ENCODE assay signal across 39 cellular contexts in the genomic region with DNA sequence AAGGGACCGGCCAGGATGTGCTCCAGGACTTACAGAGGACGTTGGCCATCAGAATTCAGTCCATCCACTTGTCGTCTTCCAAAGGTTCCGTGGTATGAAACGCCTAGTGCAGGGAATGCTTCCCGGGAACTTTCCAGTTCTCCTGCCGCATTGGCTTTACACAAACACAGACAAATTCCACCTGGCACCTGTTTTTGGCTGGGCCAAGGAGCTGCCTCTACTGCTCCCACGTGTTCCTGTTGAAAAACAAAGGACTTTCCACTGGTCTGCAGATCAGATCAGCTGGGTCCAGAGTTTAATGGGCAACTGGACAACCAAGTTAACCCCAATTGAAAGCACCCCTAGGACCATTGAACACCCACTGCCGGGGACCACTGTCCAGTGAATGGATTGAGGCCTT.
"Had no signal": no experiment of that assay in that cellular context is flagged by ENCODE, and none has a peak within 500 bp of the region (broad histone marks: within the 10 kb centered on the region; RNA-seq: fewer than 3 reads in every experiment).

No MANE protein-coding gene starts in this region.

- DNase-seq: activated effector memory CD4-positive, alpha-beta T cell treated with anti-CD3 and anti-CD28 coated beads, Interleukin-2, amount 50 U/mL, for 16 hours; activated effector memory CD4-positive, alpha-beta T cell treated with Interleukin-2 at 50 U/mL for 16 hours; activated gamma-delta T cell; activated gamma-delta T cell treated with Interleukin-2 at 50 U/mL for 16 hours; activated naive CD4-positive, alpha-beta T cell; activated naive CD4-positive, alpha-beta T cell treated with anti-CD3 and anti-CD28 coated beads for 36 hours; activated naive CD4-positive, alpha-beta T cell treated with anti-CD3 and anti-CD28 coated beads, Interleukin-2, amount 10 ng/mL, durations not matched to agents 7 days and 5 days; activated naive CD4-positive, alpha-beta T cell treated with anti-CD3 and anti-CD28 coated beads, Interleukin-2, amount 50 U/mL, for 16 hours; activated naive CD4-positive, alpha-beta T cell treated with Interleukin-2 at 50 U/mL for 16 hours; activated naive CD8-positive, alpha-beta T cell treated with anti-CD3 and anti-CD28 coated beads for 36 hours; activated naive CD8-positive, alpha-beta T cell treated with anti-CD3 and anti-CD28 coated beads, Interleukin-2, amount 10 ng/mL, durations not matched to agents 7 days and 5 days; activated naive CD8-positive, alpha-beta T cell treated with anti-CD3 and anti-CD28 coated beads, Interleukin-2, amount 50 U/mL, for 24 hours; activated T-cell treated with anti-CD3 and anti-CD28 coated beads for 4 hours; activated T-cell treated with anti-CD3 and anti-CD28 coated beads, Interleukin-2, amount 50 U/mL, for 1 hour; activated T-cell treated with anti-CD3 and anti-CD28 coated beads, Interleukin-2, amount 50 U/mL, for 24 hours; activated T-cell treated with anti-CD3 and anti-CD28 coated beads, Interleukin-2, amount 50 U/mL, for 4 hours; activated T-cell treated with anti-CD3 and anti-CD28 coated beads, Interleukin-2, amount 50 U/mL, for 48 hours; activated T-cell treated with anti-CD3 and anti-CD28 coated beads, Interleukin-2, amount 50 U/mL, for 72 hours; adrenal gland; amniotic stem cell; amygdala; anterior cingulate cortex; aorta; body of pancreas; caudate nucleus; central memory CD4-positive, alpha-beta T cell; cerebellar nuclear complex had no signal

- H3K36me3 ChIP-seq: adrenal gland, ascending aorta, breast epithelium, cardiac muscle cell had no signal

- H3K4me3 ChIP-seq: adrenal gland, ascending aorta, body of pancreas, breast epithelium, cardiac muscle cell had no signal

- H3K27me3 Mint-ChIP-seq: activated naive CD4-positive, alpha-beta T cell treated with anti-CD3 and anti-CD28 coated beads, Interleukin-2, amount 10 ng/mL, durations not matched to agents 7 days and 5 days; activated naive CD4-positive, alpha-beta T cell treated with anti-CD3 and anti-CD28 coated beads, Interleukin-2, amount 50 U/mL, for 24 hours; activated naive CD8-positive, alpha-beta T cell; activated naive CD8-positive, alpha-beta T cell treated with anti-CD3 and anti-CD28 coated beads for 36 hours; activated naive CD8-positive, alpha-beta T cell treated with anti-CD3 and anti-CD28 coated beads, Interleukin-2, amount 10 ng/mL, durations not matched to agents 7 days and 5 days; activated naive CD8-positive, alpha-beta T cell treated with anti-CD3 and anti-CD28 coated beads, Interleukin-2, amount 50 U/mL, for 24 hours; activated T-cell treated with anti-CD3 and anti-CD28 coated beads, Interleukin-2, amount 50 U/mL, for 24 hours; activated T-helper 17 cell treated with anti-CD3 and anti-CD28 coated beads, Interleukin-2, amount 50 U/mL, for 72 hours; brain had no signal

- H3K27me3 ChIP-seq: adrenal gland, body of pancreas, breast epithelium, cardiac muscle cell had no signal

- ATAC-seq: activated naive CD4-positive, alpha-beta T cell treated with anti-CD3 and anti-CD28 coated beads, Interleukin-2, amount 50 U/mL, for 72 hours; activated naive CD8-positive, alpha-beta T cell treated with anti-CD3 and anti-CD28 coated beads, Interleukin-2, amount 50 U/mL, for 24 hours; activated T-cell treated with anti-CD3 and anti-CD28 coated beads, Interleukin-2, amount 50 U/mL, for 4 hours; activated T-cell treated with anti-CD3 and anti-CD28 coated beads, Interleukin-2, amount 50 U/mL, for 72 hours; activated T-helper 17 cell treated with anti-CD3 and anti-CD28 coated beads, Interleukin-2, amount 50 U/mL, for 72 hours; body of pancreas had no signal

- H3K36me3 Mint-ChIP-seq: activated naive CD4-positive, alpha-beta T cell treated with anti-CD3 and anti-CD28 coated beads, Interleukin-2, amount 50 U/mL, for 72 hours; brain had no signal

- FAIRE-seq: astrocyte had no signal

- H3K4me3 Mint-ChIP-seq: activated naive CD4-positive, alpha-beta T cell treated with anti-CD3 and anti-CD28 coated beads for 36 hours; activated naive CD4-positive, alpha-beta T cell treated with anti-CD3 and anti-CD28 coated beads, Interleukin-2, amount 10 ng/mL, durations not matched to agents 7 days and 5 days; activated naive CD4-positive, alpha-beta T cell treated with anti-CD3 and anti-CD28 coated beads, Interleukin-2, amount 50 U/mL, for 24 hours; activated naive CD8-positive, alpha-beta T cell; activated naive CD8-positive, alpha-beta T cell treated with anti-CD3 and anti-CD28 coated beads for 36 hours; activated naive CD8-positive, alpha-beta T cell treated with anti-CD3 and anti-CD28 coated beads, Interleukin-2, amount 10 ng/mL, durations not matched to agents 7 days and 5 days; activated naive CD8-positive, alpha-beta T cell treated with anti-CD3 and anti-CD28 coated beads, Interleukin-2, amount 50 U/mL, for 24 hours; activated T-cell treated with anti-CD3 and anti-CD28 coated beads, Interleukin-2, amount 50 U/mL, for 24 hours; activated T-cell treated with anti-CD3 and anti-CD28 coated beads, Interleukin-2, amount 50 U/mL, for 4 hours; activated T-cell treated with anti-CD3 and anti-CD28 coated beads, Interleukin-2, amount 50 U/mL, for 72 hours; activated T-helper 1 cell treated with anti-CD3 and anti-CD28 coated beads, Interleukin-12 subunit alpha, Interleukin-12 subunit beta, Interleukin-2, Interleukin-4 antibody, amounts not matched to agents 30 ng/mL and 10 ng/mL and 1 ng/mL, durations not matched to agents 14 hours and 24 hours and 36 hours; activated T-helper 17 cell treated with anti-CD3 and anti-CD28 coated beads, Interleukin-2, amount 50 U/mL, for 72 hours; brain; central memory CD8-positive, alpha-beta T cell had no signal

- H3K27ac Mint-ChIP-seq: activated naive CD4-positive, alpha-beta T cell treated with anti-CD3 and anti-CD28 coated beads for 36 hours; activated naive CD4-positive, alpha-beta T cell treated with anti-CD3 and anti-CD28 coated beads, Interleukin-2, amount 10 ng/mL, durations not matched to agents 7 days and 5 days; activated naive CD4-positive, alpha-beta T cell treated with anti-CD3 and anti-CD28 coated beads, Interleukin-2, amount 50 U/mL, for 24 hours; activated naive CD4-positive, alpha-beta T cell treated with anti-CD3 and anti-CD28 coated beads, Interleukin-2, amount 50 U/mL, for 72 hours; activated naive CD8-positive, alpha-beta T cell; activated naive CD8-positive, alpha-beta T cell treated with anti-CD3 and anti-CD28 coated beads for 36 hours; activated naive CD8-positive, alpha-beta T cell treated with anti-CD3 and anti-CD28 coated beads, Interleukin-2, amount 10 ng/mL, durations not matched to agents 7 days and 5 days; activated naive CD8-positive, alpha-beta T cell treated with anti-CD3 and anti-CD28 coated beads, Interleukin-2, amount 50 U/mL, for 24 hours; activated T-cell treated with anti-CD3 and anti-CD28 coated beads, Interleukin-2, amount 50 U/mL, for 24 hours; activated T-cell treated with anti-CD3 and anti-CD28 coated beads, Interleukin-2, amount 50 U/mL, for 72 hours; activated T-helper 17 cell treated with anti-CD3 and anti-CD28 coated beads, Interleukin-2, amount 50 U/mL, for 72 hours; activated T-helper 2 cell treated with anti-CD3 and anti-CD28 coated beads, Interferon-gamma antibody, Interleukin-2, Interleukin-4, amounts not matched to agents 10 μg/mL and 5 μg/mL and 100 μg/mL, durations not matched to agents 14 hours and 24 hours and 36 hours; brain had no signal

- H3K27ac ChIP-seq: adrenal gland, ascending aorta, body of pancreas, breast epithelium, cardiac muscle cell had no signal

- H3K4me1 Mint-ChIP-seq: activated naive CD8-positive, alpha-beta T cell treated with anti-CD3 and anti-CD28 coated beads, Interleukin-2, amount 50 U/mL, for 24 hours; activated T-helper 17 cell treated with anti-CD3 and anti-CD28 coated beads, Interleukin-2, amount 50 U/mL, for 72 hours; central memory CD8-positive, alpha-beta T cell had no signal

- H3K4me1 ChIP-seq: adrenal gland, ascending aorta, body of pancreas, breast epithelium had no signal

- H3K9me3 ChIP-seq: adrenal gland, ascending aorta, body of pancreas, breast epithelium had no signal
